In genomic region chr2:167484875-167485274, GRCh38 we compare ENCODE assay signal across 1 cellular context.
TF ChIP-seq lines count a peak whose summit lies in the region.

No MANE protein-coding gene starts in this region.

TF ChIP-seq in H1, 55 proteins besides CTCF, POLR2A, EP300 and RAD21:
- TF ChIP-seq BRCA1 (IDR thresholded peaks at IDR 0.05; ENCODE audit: low read depth, low read length) (no peak), EGR1 (IDR thresholded peaks at IDR 0.05; ENCODE audit: borderline replicate concordance, low read depth, low read length) (no peak), RBBP5 (IDR thresholded peaks at IDR 0.05; ENCODE audit: borderline replicate concordance, low read depth, low read length) (0 out of 2 replicates have a peak, but pooled peaks have one; percentile 49), SP1 (IDR thresholded peaks at IDR 0.05; ENCODE audit: low read depth, low read length) (peak; percentile 42; the same call in 1 of the 2 replicates)
